ENCODE assay signal across 1 cellular context in the genomic region with DNA sequence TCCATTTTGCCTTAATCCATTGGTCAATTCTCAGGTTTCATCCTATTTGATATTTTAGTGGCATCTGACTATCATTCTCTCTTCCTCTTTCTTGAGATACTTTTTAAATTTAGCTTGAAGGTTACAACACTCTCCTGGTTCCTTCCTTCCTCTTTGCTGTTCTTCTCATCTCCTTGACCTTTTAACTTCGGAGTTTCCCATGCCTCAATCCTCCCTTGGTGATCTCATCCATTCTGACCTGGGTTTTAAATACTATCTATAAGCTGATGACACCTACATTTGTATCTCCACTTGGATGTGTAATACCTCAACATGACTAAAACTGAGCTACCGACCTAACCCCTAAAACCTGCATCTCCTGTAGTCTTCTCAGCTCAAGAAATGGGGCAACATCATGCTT.
TF ChIP-seq lines count a peak whose summit lies in the region.

No MANE protein-coding gene starts in this region.

TF ChIP-seq in K562, 482 proteins besides CTCF, POLR2A, EP300 and RAD21 (continued from another document):
- TF ChIP-seq, protein P1, sequence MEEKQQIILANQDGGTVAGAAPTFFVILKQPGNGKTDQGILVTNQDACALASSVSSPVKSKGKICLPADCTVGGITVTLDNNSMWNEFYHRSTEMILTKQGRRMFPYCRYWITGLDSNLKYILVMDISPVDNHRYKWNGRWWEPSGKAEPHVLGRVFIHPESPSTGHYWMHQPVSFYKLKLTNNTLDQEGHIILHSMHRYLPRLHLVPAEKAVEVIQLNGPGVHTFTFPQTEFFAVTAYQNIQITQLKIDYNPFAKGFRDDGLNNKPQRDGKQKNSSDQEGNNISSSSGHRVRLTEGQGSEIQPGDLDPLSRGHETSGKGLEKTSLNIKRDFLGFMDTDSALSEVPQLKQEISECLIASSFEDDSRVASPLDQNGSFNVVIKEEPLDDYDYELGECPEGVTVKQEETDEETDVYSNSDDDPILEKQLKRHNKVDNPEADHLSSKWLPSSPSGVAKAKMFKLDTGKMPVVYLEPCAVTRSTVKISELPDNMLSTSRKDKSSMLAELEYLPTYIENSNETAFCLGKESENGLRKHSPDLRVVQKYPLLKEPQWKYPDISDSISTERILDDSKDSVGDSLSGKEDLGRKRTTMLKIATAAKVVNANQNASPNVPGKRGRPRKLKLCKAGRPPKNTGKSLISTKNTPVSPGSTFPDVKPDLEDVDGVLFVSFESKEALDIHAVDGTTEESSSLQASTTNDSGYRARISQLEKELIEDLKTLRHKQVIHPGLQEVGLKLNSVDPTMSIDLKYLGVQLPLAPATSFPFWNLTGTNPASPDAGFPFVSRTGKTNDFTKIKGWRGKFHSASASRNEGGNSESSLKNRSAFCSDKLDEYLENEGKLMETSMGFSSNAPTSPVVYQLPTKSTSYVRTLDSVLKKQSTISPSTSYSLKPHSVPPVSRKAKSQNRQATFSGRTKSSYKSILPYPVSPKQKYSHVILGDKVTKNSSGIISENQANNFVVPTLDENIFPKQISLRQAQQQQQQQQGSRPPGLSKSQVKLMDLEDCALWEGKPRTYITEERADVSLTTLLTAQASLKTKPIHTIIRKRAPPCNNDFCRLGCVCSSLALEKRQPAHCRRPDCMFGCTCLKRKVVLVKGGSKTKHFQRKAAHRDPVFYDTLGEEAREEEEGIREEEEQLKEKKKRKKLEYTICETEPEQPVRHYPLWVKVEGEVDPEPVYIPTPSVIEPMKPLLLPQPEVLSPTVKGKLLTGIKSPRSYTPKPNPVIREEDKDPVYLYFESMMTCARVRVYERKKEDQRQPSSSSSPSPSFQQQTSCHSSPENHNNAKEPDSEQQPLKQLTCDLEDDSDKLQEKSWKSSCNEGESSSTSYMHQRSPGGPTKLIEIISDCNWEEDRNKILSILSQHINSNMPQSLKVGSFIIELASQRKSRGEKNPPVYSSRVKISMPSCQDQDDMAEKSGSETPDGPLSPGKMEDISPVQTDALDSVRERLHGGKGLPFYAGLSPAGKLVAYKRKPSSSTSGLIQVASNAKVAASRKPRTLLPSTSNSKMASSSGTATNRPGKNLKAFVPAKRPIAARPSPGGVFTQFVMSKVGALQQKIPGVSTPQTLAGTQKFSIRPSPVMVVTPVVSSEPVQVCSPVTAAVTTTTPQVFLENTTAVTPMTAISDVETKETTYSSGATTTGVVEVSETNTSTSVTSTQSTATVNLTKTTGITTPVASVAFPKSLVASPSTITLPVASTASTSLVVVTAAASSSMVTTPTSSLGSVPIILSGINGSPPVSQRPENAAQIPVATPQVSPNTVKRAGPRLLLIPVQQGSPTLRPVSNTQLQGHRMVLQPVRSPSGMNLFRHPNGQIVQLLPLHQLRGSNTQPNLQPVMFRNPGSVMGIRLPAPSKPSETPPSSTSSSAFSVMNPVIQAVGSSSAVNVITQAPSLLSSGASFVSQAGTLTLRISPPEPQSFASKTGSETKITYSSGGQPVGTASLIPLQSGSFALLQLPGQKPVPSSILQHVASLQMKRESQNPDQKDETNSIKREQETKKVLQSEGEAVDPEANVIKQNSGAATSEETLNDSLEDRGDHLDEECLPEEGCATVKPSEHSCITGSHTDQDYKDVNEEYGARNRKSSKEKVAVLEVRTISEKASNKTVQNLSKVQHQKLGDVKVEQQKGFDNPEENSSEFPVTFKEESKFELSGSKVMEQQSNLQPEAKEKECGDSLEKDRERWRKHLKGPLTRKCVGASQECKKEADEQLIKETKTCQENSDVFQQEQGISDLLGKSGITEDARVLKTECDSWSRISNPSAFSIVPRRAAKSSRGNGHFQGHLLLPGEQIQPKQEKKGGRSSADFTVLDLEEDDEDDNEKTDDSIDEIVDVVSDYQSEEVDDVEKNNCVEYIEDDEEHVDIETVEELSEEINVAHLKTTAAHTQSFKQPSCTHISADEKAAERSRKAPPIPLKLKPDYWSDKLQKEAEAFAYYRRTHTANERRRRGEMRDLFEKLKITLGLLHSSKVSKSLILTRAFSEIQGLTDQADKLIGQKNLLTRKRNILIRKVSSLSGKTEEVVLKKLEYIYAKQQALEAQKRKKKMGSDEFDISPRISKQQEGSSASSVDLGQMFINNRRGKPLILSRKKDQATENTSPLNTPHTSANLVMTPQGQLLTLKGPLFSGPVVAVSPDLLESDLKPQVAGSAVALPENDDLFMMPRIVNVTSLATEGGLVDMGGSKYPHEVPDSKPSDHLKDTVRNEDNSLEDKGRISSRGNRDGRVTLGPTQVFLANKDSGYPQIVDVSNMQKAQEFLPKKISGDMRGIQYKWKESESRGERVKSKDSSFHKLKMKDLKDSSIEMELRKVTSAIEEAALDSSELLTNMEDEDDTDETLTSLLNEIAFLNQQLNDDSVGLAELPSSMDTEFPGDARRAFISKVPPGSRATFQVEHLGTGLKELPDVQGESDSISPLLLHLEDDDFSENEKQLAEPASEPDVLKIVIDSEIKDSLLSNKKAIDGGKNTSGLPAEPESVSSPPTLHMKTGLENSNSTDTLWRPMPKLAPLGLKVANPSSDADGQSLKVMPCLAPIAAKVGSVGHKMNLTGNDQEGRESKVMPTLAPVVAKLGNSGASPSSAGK (IDR thresholded peaks at IDR 0.05), result no peak
- TF ChIP-seq RNF2 (IDR thresholded peaks at IDR 0.05), result no peak
- TF ChIP-seq, protein P2, sequence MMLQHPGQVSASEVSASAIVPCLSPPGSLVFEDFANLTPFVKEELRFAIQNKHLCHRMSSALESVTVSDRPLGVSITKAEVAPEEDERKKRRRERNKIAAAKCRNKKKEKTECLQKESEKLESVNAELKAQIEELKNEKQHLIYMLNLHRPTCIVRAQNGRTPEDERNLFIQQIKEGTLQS (IDR thresholded peaks at IDR 0.05), result peak; percentile 76
- TF ChIP-seq, protein P2 (CRISPR knock-in tag; conservative IDR thresholded peaks at IDR 0.05), result no peak
- TF ChIP-seq DNMT1 (IDR thresholded peaks at IDR 0.05), result no peak
- TF ChIP-seq JUN (IDR thresholded peaks at IDR 0.05; ENCODE audit: borderline replicate concordance, low read depth, low read length), result 0 out of 2 replicates have a peak, but pooled peaks have one; percentile 41
- TF ChIP-seq JUN (CRISPR knock-in tag; IDR thresholded peaks at IDR 0.05; ENCODE audit: borderline replicate concordance), result no peak
- no peak for TF ChIP-seq SRF (CRISPR knock-in tag; IDR thresholded peaks at IDR 0.05)
- no peak for TF ChIP-seq SAFB2 (IDR thresholded peaks at IDR 0.05; ENCODE audit: borderline replicate concordance, low read depth, low read length, severe bottlenecking)
- TF ChIP-seq ZFPM2 (CRISPR knock-in tag; IDR thresholded peaks at IDR 0.05), result no peak
- TF ChIP-seq, protein P3, sequence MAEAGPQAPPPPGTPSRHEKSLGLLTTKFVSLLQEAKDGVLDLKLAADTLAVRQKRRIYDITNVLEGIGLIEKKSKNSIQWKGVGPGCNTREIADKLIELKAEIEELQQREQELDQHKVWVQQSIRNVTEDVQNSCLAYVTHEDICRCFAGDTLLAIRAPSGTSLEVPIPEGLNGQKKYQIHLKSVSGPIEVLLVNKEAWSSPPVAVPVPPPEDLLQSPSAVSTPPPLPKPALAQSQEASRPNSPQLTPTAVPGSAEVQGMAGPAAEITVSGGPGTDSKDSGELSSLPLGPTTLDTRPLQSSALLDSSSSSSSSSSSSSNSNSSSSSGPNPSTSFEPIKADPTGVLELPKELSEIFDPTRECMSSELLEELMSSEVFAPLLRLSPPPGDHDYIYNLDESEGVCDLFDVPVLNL (CRISPR knock-in tag; IDR thresholded peaks at IDR 0.05; ENCODE audit: low read depth), result no peak
- TF ChIP-seq SPI1 (IDR thresholded peaks at IDR 0.05; ENCODE audit: borderline replicate concordance, low read depth, low read length), result peak; percentile 68; the same call in 1 of the 2 replicates
- TF ChIP-seq, protein P4, sequence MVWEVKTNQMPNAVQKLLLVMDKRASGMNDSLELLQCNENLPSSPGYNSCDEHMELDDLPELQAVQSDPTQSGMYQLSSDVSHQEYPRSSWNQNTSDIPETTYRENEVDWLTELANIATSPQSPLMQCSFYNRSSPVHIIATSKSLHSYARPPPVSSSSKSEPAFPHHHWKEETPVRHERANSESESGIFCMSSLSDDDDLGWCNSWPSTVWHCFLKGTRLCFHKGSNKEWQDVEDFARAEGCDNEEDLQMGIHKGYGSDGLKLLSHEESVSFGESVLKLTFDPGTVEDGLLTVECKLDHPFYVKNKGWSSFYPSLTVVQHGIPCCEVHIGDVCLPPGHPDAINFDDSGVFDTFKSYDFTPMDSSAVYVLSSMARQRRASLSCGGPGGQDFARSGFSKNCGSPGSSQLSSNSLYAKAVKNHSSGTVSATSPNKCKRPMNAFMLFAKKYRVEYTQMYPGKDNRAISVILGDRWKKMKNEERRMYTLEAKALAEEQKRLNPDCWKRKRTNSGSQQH (CRISPR knock-in tag; IDR thresholded peaks at IDR 0.05), result no peak
- no peak for TF ChIP-seq ZNF79 (CRISPR knock-in tag; IDR thresholded peaks at IDR 0.05; ENCODE audit: low read depth)
- no peak for TF ChIP-seq PPARD (CRISPR knock-in tag; IDR thresholded peaks at IDR 0.05)
- TF ChIP-seq, protein P5, sequence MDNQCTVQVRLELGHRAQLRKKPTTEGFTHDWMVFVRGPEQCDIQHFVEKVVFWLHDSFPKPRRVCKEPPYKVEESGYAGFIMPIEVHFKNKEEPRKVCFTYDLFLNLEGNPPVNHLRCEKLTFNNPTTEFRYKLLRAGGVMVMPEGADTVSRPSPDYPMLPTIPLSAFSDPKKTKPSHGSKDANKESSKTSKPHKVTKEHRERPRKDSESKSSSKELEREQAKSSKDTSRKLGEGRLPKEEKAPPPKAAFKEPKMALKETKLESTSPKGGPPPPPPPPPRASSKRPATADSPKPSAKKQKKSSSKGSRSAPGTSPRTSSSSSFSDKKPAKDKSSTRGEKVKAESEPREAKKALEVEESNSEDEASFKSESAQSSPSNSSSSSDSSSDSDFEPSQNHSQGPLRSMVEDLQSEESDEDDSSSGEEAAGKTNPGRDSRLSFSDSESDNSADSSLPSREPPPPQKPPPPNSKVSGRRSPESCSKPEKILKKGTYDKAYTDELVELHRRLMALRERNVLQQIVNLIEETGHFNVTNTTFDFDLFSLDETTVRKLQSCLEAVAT (IDR thresholded peaks at IDR 0.05), result no peak
- no peak for TF ChIP-seq HNRNPH1 (optimal IDR thresholded peaks at IDR 0.05; ENCODE audit: low read depth, low read length)
- TF ChIP-seq, protein P6, sequence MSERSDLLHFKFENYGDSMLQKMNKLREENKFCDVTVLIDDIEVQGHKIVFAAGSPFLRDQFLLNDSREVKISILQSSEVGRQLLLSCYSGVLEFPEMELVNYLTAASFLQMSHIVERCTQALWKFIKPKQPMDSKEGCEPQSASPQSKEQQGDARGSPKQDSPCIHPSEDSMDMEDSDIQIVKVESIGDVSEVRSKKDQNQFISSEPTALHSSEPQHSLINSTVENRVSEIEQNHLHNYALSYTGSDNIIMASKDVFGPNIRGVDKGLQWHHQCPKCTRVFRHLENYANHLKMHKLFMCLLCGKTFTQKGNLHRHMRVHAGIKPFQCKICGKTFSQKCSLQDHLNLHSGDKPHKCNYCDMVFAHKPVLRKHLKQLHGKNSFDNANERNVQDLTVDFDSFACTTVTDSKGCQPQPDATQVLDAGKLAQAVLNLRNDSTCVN (CRISPR knock-in tag; IDR thresholded peaks at IDR 0.05), result no peak
- no peak for TF ChIP-seq NR2C2 (CRISPR knock-in tag; IDR thresholded peaks at IDR 0.05)
- peak; percentile 56; the same call in 1 of the 2 replicates for TF ChIP-seq NR2C2 (tag; IDR thresholded peaks at IDR 0.05)
